1 cellular context compared by ENCODE assay signal in the genomic region with DNA sequence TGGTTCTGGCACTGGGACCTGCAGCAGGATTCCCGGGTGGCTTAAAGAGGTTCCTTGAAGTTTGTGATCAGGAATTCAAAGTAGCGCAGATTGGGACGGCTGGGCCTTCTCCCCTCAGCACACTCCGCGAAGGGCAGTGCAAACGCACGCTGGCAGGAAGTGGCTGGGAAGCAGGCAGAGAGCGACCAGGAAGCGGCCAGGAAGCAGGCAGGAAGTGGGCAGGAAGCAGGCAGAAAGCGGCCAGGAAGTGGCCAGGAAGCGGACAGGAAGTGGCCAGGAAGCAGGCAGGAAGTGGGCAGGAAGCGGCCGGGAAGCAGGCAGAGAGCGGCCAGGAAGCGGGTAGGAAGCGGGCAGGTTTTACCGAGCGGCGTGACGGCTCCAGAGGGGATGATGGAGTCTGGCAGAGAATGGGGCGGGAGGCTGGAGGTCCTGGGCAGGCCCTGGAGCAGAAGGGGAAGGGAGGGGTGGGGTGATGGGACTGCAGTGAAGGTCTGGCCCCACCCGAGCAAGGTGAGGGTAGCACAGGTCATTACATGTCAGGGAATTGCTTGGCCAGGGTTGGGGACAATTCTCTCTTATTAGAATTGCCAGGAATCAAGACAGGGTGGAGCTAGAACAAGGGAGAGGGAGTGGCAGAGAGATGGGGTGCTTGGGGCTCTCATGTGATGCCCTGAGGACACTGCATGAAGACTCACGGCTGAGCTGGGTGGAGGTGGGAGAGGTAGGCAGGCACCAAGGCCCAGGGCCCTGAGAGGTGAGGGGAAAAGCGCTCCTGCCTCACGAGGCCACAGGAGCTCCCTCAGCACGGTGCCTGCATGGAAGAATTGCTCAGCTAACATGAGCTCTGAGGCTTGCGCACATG.
A peak's percentile ranks its signal among the peaks of the same experiment; 100 is the strongest.
TF ChIP-seq lines count a peak whose summit lies in the region.

No MANE protein-coding gene starts in this region.

TF ChIP-seq in PFSK-1, 5 proteins besides CTCF, POLR2A, EP300 and RAD21 (continued from another document):
- TF ChIP-seq, protein P1, sequence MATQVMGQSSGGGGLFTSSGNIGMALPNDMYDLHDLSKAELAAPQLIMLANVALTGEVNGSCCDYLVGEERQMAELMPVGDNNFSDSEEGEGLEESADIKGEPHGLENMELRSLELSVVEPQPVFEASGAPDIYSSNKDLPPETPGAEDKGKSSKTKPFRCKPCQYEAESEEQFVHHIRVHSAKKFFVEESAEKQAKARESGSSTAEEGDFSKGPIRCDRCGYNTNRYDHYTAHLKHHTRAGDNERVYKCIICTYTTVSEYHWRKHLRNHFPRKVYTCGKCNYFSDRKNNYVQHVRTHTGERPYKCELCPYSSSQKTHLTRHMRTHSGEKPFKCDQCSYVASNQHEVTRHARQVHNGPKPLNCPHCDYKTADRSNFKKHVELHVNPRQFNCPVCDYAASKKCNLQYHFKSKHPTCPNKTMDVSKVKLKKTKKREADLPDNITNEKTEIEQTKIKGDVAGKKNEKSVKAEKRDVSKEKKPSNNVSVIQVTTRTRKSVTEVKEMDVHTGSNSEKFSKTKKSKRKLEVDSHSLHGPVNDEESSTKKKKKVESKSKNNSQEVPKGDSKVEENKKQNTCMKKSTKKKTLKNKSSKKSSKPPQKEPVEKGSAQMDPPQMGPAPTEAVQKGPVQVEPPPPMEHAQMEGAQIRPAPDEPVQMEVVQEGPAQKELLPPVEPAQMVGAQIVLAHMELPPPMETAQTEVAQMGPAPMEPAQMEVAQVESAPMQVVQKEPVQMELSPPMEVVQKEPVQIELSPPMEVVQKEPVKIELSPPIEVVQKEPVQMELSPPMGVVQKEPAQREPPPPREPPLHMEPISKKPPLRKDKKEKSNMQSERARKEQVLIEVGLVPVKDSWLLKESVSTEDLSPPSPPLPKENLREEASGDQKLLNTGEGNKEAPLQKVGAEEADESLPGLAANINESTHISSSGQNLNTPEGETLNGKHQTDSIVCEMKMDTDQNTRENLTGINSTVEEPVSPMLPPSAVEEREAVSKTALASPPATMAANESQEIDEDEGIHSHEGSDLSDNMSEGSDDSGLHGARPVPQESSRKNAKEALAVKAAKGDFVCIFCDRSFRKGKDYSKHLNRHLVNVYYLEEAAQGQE (IDR thresholded peaks at IDR 0.05; ENCODE audit: insufficient read depth in 1 of 2, low read depth in 2 of 2, low read length in 2 of 2) = peak in 1 of 2 experiments; percentile 51; a peak in 1 of 4 replicates
